Comparison of ENCODE assay signal across 17 cellular contexts in the genomic region with DNA sequence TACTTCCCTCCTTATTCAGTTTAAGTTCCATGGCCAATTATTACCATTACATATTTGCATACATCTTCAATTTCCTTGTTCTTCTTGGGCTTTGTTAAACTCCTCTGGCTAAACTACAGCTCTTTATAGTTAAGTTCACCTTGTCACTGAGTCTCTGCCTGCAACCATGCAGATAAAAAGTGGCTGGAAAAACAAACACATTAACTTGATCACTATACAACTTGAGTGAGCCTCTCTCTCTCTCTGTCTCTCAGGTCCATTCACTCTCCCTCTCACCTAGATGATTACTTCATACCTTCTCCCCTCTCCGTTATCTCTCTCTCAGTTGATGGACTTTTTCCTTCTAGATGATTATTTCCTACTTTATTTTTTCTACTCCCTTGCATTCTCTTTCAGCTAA.
"Had no signal": no experiment of that assay in that cellular context is flagged by ENCODE, and none has a peak within 500 bp of the region (broad histone marks: within the 10 kb centered on the region; RNA-seq: fewer than 3 reads in every experiment).

No MANE protein-coding gene starts in this region.

- DNase-seq: activated CD4-positive, CD25-positive, alpha-beta regulatory T cell treated with anti-CD3 and anti-CD28 coated beads, Interleukin-2, amount 50 U/mL, for 72 hours; activated effector memory CD4-positive, alpha-beta T cell treated with Interleukin-2 at 50 U/mL for 16 hours; activated naive CD8-positive, alpha-beta T cell treated with anti-CD3 and anti-CD28 coated beads, Interleukin-2, amount 10 ng/mL, durations not matched to agents 7 days and 5 days; central memory CD4-positive, alpha-beta T cell; effector CD4-positive, alpha-beta T cell; foreskin keratinocyte; left colon; naive B cell; retina; stimulated activated CD4-positive, alpha-beta T cell treated with anti-CD3 and anti-CD28 coated beads, Interleukin-12 subunit alpha, Interleukin-12 subunit beta, amount 100 ng/mL, for 4 hours; stimulated activated CD4-positive, alpha-beta T cell treated with anti-CD3 and anti-CD28 coated beads, Interleukin-2, amount 100 ng/mL, for 24 hours; thyroid gland had no signal

- H3K9me3 ChIP-seq: neutrophil, thyroid gland had no signal

- ATAC-seq: foreskin keratinocyte, left colon had no signal

- H3K36me3 ChIP-seq: neutrophil had no signal

- H3K9me3 Mint-ChIP-seq: activated naive CD8-positive, alpha-beta T cell treated with anti-CD3 and anti-CD28 coated beads, Interleukin-2, amount 10 ng/mL, durations not matched to agents 7 days and 5 days; T-helper 2 cell treated with Interferon-gamma antibody and Interleukin-4, amounts not matched to agents 5 μg/mL and 100 μg/mL, for 36 hours had no signal

- H3K27ac ChIP-seq: coronary artery, foreskin keratinocyte, neutrophil had no signal

- H3K4me3 ChIP-seq: coronary artery, lung, thyroid gland had no signal

- H3K27ac Mint-ChIP-seq: activated naive CD8-positive, alpha-beta T cell treated with anti-CD3 and anti-CD28 coated beads, Interleukin-2, amount 10 ng/mL, durations not matched to agents 7 days and 5 days; brain; T-helper 2 cell treated with Interferon-gamma antibody and Interleukin-4, amounts not matched to agents 5 μg/mL and 100 μg/mL, for 36 hours had no signal

- H3K27me3 ChIP-seq: foreskin keratinocyte, neutrophil, thyroid gland had no signal

- H3K4me3 Mint-ChIP-seq: activated naive CD8-positive, alpha-beta T cell treated with anti-CD3 and anti-CD28 coated beads, Interleukin-2, amount 10 ng/mL, durations not matched to agents 7 days and 5 days; brain; naive B cell; T-helper 2 cell treated with Interferon-gamma antibody and Interleukin-4, amounts not matched to agents 5 μg/mL and 100 μg/mL, for 36 hours had no signal

- H3K27me3 Mint-ChIP-seq: activated naive CD8-positive, alpha-beta T cell treated with anti-CD3 and anti-CD28 coated beads, Interleukin-2, amount 10 ng/mL, durations not matched to agents 7 days and 5 days; brain; naive B cell had no signal

- H3K4me1 ChIP-seq: foreskin keratinocyte had no signal
